In the genomic region with DNA sequence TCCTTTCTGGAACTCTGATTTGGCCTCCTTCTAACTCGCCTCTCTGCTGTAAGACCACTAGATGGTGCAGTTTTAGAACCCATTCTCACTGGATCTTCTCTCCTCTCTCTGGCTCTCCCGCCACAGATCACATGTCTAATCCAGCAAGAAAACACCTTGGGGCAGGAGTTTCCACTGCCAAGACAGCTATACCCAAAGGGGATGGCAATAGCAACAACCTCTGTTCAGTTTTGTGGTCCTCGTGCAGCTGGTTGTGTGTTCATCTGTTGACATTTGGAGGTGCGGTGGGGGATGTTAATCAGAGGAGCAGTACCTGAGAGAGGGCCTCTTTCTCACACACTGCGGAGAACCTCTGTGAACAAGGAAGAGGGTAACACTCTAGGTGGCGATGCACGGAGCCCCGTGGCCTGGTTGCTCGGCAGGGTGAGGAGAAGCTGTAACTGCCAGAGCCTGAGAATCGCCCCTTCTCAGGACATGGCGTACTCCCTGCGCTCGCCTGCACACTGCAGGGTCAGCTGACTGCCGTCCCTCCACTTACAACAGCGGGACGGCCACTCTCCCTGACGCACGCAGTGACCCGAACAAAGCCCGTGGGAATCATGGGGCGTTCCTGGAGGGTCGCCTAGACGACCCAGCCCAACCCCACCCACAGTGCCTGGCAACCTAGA, we compare ENCODE assay signal across 8 cellular contexts. TPM values are rescaled to one million over a fixed set of nuclear protein-coding genes. Genes with fewer than 3 reads are reported as not detected.
A peak's percentile ranks its signal among the peaks of the same experiment; 100 is the strongest.
DNase-seq lines count a peak whose midpoint lies in the region; ATAC-seq, FAIRE-seq and TF ChIP-seq lines count a peak whose summit lies in the region.

Gene TEX55 (plus strand): TSS at position 666 of the 668 bp plus-strand sequence. CDS start 25 bp downstream, outside the sequence.

- H3K4me2 ChIP-seq in A549: no peak within 1 kb of the TSS

- H3K9me3 ChIP-seq in A549 (no peaks in the 10 kb centered on the region), adrenal gland (replicated peaks in 1 of 3) (no peaks in the 10 kb centered on the region), thoracic aorta (no peaks in the 10 kb centered on the region)

- FAIRE-seq in A549 (lab: Jason Lieb, UNC): peak; percentile 78

- peaks cover 33% of the 10 kb centered on the region for H3K4me1 ChIP-seq in A549
- no peaks in the 10 kb centered on the region for H3K4me1 ChIP-seq in adrenal gland (replicated peaks in 1 of 2)
- no peaks in the 10 kb centered on the region for H3K4me1 ChIP-seq in thoracic aorta (ENCODE audit: control insufficient read depth in 1 of 2, low read depth in 2 of 2)

- intact Hi-C loops in adrenal gland (cut with DNase I): loop anchor here in 1 of 2 donors (10.0 kb wide), 1 partner anchor 99 kb away; the partner anchor contains the start of gene B4GALT4

- CTCF ChIA-PET in A549 (lab: Yijun Ruan, JAX): interaction anchor here (0.8 to 7.0 kb wide), 24 partner anchors 9 to 154 kb away, joined by 3 to 60 read pairs (median 4); partner anchors contain the start of gene B4GALT4

- ATAC-seq in A549 (peak; percentile 86 to 90), thoracic aorta (ENCODE audit: insufficient number of reproducible peaks, low FRiP score, low read depth) (no peak), HG03342 (IDR thresholded peaks at IDR 0.05; ENCODE audit: unreplicated experiment) (no peak)

- TF ChIP-seq CTCF in A549 (IDR thresholded peaks at IDR 0.05) (peak; percentile 63), HFF-Myc (IDR thresholded peaks at IDR 0.05; ENCODE audit: low read depth, low read length, missing control alignments) (peak; percentile 71), adrenal gland (IDR thresholded peaks at IDR 0.05) (peak; percentile 21 to 58 (median 48)), thoracic aorta (IDR thresholded peaks at IDR 0.05) (peak; percentile 11)

- POLR2A ChIA-PET in A549 (lab: Yijun Ruan, JAX): no interaction called here

- TF ChIP-seq RAD21 in A549 (conservative IDR thresholded peaks at IDR 0.05 in 1 of 2, IDR thresholded peaks at IDR 0.05 in 1 of 2): peak; percentile 78 to 82

- H3K4me3 ChIP-seq in A549 (no peak within 1 kb of the TSS), HFF-Myc (replicated peaks; ENCODE audit: low read depth, low read length) (no peak within 1 kb of the TSS), adrenal gland (no peak within 1 kb of the TSS), thoracic aorta (no peak within 1 kb of the TSS)

- H3K36me3 ChIP-seq in adrenal gland (replicated peaks in 1 of 2): no peaks in the 10 kb centered on the region
- no peaks in the 10 kb centered on the region for H3K36me3 ChIP-seq in thoracic aorta

- H3K27me3 ChIP-seq in adrenal gland: no peaks in the 10 kb centered on the region
- no peaks in the 10 kb centered on the region for H3K27me3 ChIP-seq in thoracic aorta (replicated peaks; ENCODE audit: insufficient read depth)

- peak within 1 kb of the TSS; percentile 63 to 75 for H3K27ac ChIP-seq in A549
- H3K27ac ChIP-seq in adrenal gland: no peak within 1 kb of the TSS
- H3K27ac ChIP-seq in thoracic aorta: no peak within 1 kb of the TSS

- WGBS in A549 (ENCODE audit: missing lambda C conversion rate): 81% methylated on average over 15 of the region's 23 CpGs
- WGBS in adrenal gland, 4 donors: 86 to 89% (median 88%) methylated on average over 18 to 23 of the region's 23 CpGs

- TF ChIP-seq POLR2A in A549 (IDR thresholded peaks at IDR 0.05; ENCODE audit: low read length): no peak
- TF ChIP-seq POLR2A in adrenal gland (IDR thresholded peaks at IDR 0.05): no peak

- peak; percentile 54 to 77 for DNase-seq in A549 (ENCODE audit: low read depth in 1 of 2, low spot score in 1 of 2)
- DNase-seq in ELR (ENCODE audit: low read depth): peak; percentile 75
- DNase-seq in HFF-Myc (ENCODE audit: extremely low read depth, low read depth): no peak
- peak; percentile 85 for DNase-seq in NCI-H2029 treated with DMSO at 0.1 percent for 48 hours (lab: John Stamatoyannopoulos, UW)
- DNase-seq in adrenal gland: peak in 2 of 7 donors; percentile 10 to 20
- DNase-seq in iPS-NIHi7 (ENCODE audit: extremely low spot score): peak; percentile 84
- no peak for DNase-seq in thoracic aorta (ENCODE audit: low spot score)

- TF ChIP-seq EP300 in A549 (IDR thresholded peaks at IDR 0.05): no peak

TF ChIP-seq in A549, 52 proteins besides CTCF, POLR2A, EP300 and RAD21:
- peak; percentile 82 for TF ChIP-seq MAX (IDR thresholded peaks at IDR 0.05)
- no peak for TF ChIP-seq KDM5A (IDR thresholded peaks at IDR 0.05)
- TF ChIP-seq, protein P1, sequence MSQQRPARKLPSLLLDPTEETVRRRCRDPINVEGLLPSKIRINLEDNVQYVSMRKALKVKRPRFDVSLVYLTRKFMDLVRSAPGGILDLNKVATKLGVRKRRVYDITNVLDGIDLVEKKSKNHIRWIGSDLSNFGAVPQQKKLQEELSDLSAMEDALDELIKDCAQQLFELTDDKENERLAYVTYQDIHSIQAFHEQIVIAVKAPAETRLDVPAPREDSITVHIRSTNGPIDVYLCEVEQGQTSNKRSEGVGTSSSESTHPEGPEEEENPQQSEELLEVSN (IDR thresholded peaks at IDR 0.05; ENCODE audit: borderline replicate concordance, low read depth): peak; percentile 92
- TF ChIP-seq SMC3 (IDR thresholded peaks at IDR 0.05): peak; percentile 84
- peak; percentile 30; the same call in 1 of the 2 replicates for TF ChIP-seq USF2 (IDR thresholded peaks at IDR 0.05)
- no peak for TF ChIP-seq CHD4 (IDR thresholded peaks at IDR 0.05; ENCODE audit: borderline replicate concordance)
- no peak for TF ChIP-seq HOXB5 (CRISPR knock-in tag; IDR thresholded peaks at IDR 0.05)

RNA-seq across cellular contexts. Expression of gene TEX55, which starts in this region (rescaled TPM):
- polyA plus RNA-seq in A549 (2011; rRNA removed): 0.08 TPM in 1 of 2 replicates, not detected in the other
- polyA plus RNA-seq in A549 (2012; cell fraction: cytosol; rRNA removed): 0.01 TPM in 1 of 2 replicates, not detected in the other
- polyA plus RNA-seq in A549 (2012; cell fraction: nucleus; rRNA removed): not detected in 2 replicates
- polyA plus RNA-seq in A549 (2017; fragmentation: RNase III; extraction: RNeasy Plus Mini Kit Qiagen cat#74134 plus additional on column Dnase treatment): not detected in 3 replicates
- polyA minus RNA-seq in A549 (2011; rRNA and poly(A)+ RNA removed): 0.39 TPM in 1 of 2 replicates, not detected in the other
- total RNA-seq in adrenal gland: not detected
- not detected for polyA plus RNA-seq in adrenal gland
- total RNA-seq in thoracic aorta: not detected

Comparison
In these comparisons a context has a peak if more than half of its experiments do, and no peak if none do; other contexts are left out.
1. Peak in DNase-seq, ATAC-seq and H3K27ac ChIP-seq in A549; RNA of the gene not detected or under 1 TPM.
2. DNase-seq: peak in ELR (single experiment), NCI-H2029 treated with DMSO at 0.1 percent for 48 hours (single experiment) and iPS-NIHi7 (single experiment); none in HFF-Myc (single experiment) and thoracic aorta (single experiment).
3. CTCF ChIP-seq: peak in every context shown above with its lines; median percentile 71 in HFF-Myc; 63 in A549; 48 in adrenal gland; 11 in thoracic aorta.